Comparison of ENCODE assay signal across 13 cellular contexts in genomic region chr7:50733552-50733951, GRCh38. TPM values are rescaled to one million over a fixed set of nuclear protein-coding genes. Genes with fewer than 3 reads are reported as not detected.
DNase-seq lines count a peak whose midpoint lies in the region; ATAC-seq, FAIRE-seq and TF ChIP-seq lines count a peak whose summit lies in the region.
"Had no signal": no experiment of that assay in that cellular context is flagged by ENCODE, and none has a peak within 500 bp of the region (broad histone marks: within the 10 kb centered on the region; RNA-seq: fewer than 3 reads in every experiment).

No MANE protein-coding gene starts in this region.

- H3K9me3 ChIP-seq in mammary epithelial cell (replicated peaks; ENCODE audit: insufficient read depth, low read length): no peaks in the 10 kb centered on the region
- H3K9me3 ChIP-seq in HepG2 (ENCODE audit: low read length): no peaks in the 10 kb centered on the region
- H3K9me3 ChIP-seq in esophagus muscularis mucosa: no peaks in the 10 kb centered on the region
- H3K9me3 ChIP-seq: adrenal gland had no signal

- POLR2A ChIA-PET in HepG2 (lab: Yijun Ruan, JAX): no interaction called here

- H3K4me2 ChIP-seq in mammary epithelial cell (ENCODE audit: insufficient read depth, low read depth, low read length) (no peak overlapping the region), HepG2 (ENCODE audit: low read depth, low read length) (no peak overlapping the region)

- in situ Hi-C loops in mammary epithelial cell (cut with MboI; ENCODE audit: low sequenced_read_pairs in 2 of 2): no loop called here
- in situ Hi-C loops in HepG2 (cut with HindIII; ENCODE audit: extremely low pct_ligation_motif_present, low pct_unique_long_range_greater_than_20kb): no loop called here

- H3K79me2 ChIP-seq in mammary epithelial cell (ENCODE audit: insufficient read depth, low read length) (no peaks in the 10 kb centered on the region), HepG2 (ENCODE audit: insufficient read depth, low read length) (no peaks in the 10 kb centered on the region)

- TF ChIP-seq CTCF in mammary epithelial cell (conservative IDR thresholded peaks at IDR 0.05 in 1 of 2, IDR thresholded peaks at IDR 0.05 in 1 of 2; ENCODE audit: extremely low read depth in 1 of 2, insufficient read depth in 1 of 2, low read depth in 1 of 2, low read length in 2 of 2) (no peak), HepG2 (CRISPR knock-in tag; IDR thresholded peaks at IDR 0.05) (no peak), esophagus muscularis mucosa (IDR thresholded peaks at IDR 0.05) (no peak)

- CTCF ChIA-PET in mammary epithelial cell (lab: Charles Lee; ENCODE audit: low non-redundant PET): no interaction called here
- CTCF ChIA-PET in HepG2 (lab: Yijun Ruan, JAX; ENCODE audit: low intra/inter-chr PET ratio, low total read pairs): no interaction called here

- dilution Hi-C loops in mammary epithelial cell (cut with HindIII; ENCODE audit: low sequenced_read_pairs): no loop called here

- H3K27me3 ChIP-seq in mammary epithelial cell (ENCODE audit: insufficient read depth, low read length): no peaks in the 10 kb centered on the region
- H3K27me3 ChIP-seq in HepG2 (ENCODE audit: control insufficient read depth in 1 of 2, insufficient read depth in 2 of 2, low read length in 2 of 2): no peaks in the 10 kb centered on the region
- H3K27me3 ChIP-seq in esophagus muscularis mucosa: no peaks in the 10 kb centered on the region
- H3K27me3 ChIP-seq: adrenal gland had no signal

- H4K20me1 ChIP-seq in mammary epithelial cell (ENCODE audit: insufficient read depth, low read length) (no peaks in the 10 kb centered on the region), HepG2 (ENCODE audit: insufficient read depth, low read length) (no peaks in the 10 kb centered on the region)

- H3K4me1 ChIP-seq in mammary epithelial cell (ENCODE audit: insufficient read depth, low read length) (no peaks in the 10 kb centered on the region), HepG2 (ENCODE audit: insufficient read depth, low read length) (peaks cover 32% of the 10 kb centered on the region), esophagus muscularis mucosa (peaks cover 23 to 37% (median 31%) of the 10 kb centered on the region in 4 donors)

- TF ChIP-seq RAD21 in HepG2 (CRISPR knock-in tag; IDR thresholded peaks at IDR 0.05): no peak

- H3K9ac ChIP-seq in mammary epithelial cell (ENCODE audit: insufficient read depth, low read length) (no peak overlapping the region), HepG2 (ENCODE audit: insufficient read depth, low read depth, low read length) (no peak overlapping the region)

- H3K36me3 ChIP-seq in mammary epithelial cell (ENCODE audit: insufficient read depth, low read length) (no peaks in the 10 kb centered on the region), HepG2 (replicated peaks in 1 of 2; ENCODE audit: control insufficient read depth in 1 of 2, insufficient read depth in 2 of 2, low read length in 2 of 2) (no peaks in the 10 kb centered on the region), esophagus muscularis mucosa (peaks cover 0 to 6% (median 0%) of the 10 kb centered on the region in 4 donors)
- H3K36me3 ChIP-seq: adrenal gland had no signal

- no peak for TF ChIP-seq POLR2A in HepG2 (IDR thresholded peaks at IDR 0.05; ENCODE audit: insufficient read depth in 1 of 2, low read depth in 2 of 2, low read length in 2 of 2)
- no peak for TF ChIP-seq POLR2A in esophagus muscularis mucosa (IDR thresholded peaks at IDR 0.05; ENCODE audit: low read depth)

- DNase-seq in HuH-7.5 (ENCODE audit: low spot score): peak; percentile 50
- peak; percentile 40 for DNase-seq in mammary epithelial cell
- peak; percentile 34 for DNase-seq in HepG2 (ENCODE audit: low spot score)
- DNase-seq in ureter (ENCODE audit: low spot score): peak; percentile 44
- DNase-seq in NCI-H510A treated with DMSO at 0.1 percent for 48 hours (lab: John Stamatoyannopoulos, UW): no peak
- DNase-seq in esophagus muscularis mucosa (ENCODE audit: extremely low spot score): no peak
- DNase-seq in activated CD4-positive, alpha-beta T cell treated with anti-CD3 and anti-CD28 coated beads for 4 hours: no peak
- DNase-seq: CD8-positive, alpha-beta memory T cell; left cardiac atrium; NCI-H1048 had no signal

- TF ChIP-seq EP300 in HepG2 (IDR thresholded peaks at IDR 0.05; ENCODE audit: low read depth in 2 of 2, low read length in 2 of 2): no peak
- no peak for TF ChIP-seq EP300 in HepG2 (CRISPR knock-in tag; IDR thresholded peaks at IDR 0.05; ENCODE audit: borderline replicate concordance)
- no peak for TF ChIP-seq EP300 in esophagus muscularis mucosa (IDR thresholded peaks at IDR 0.05)

- WGBS in mammary epithelial cell (ENCODE audit: low coverage, missing lambda C conversion rate): 93% methylated on average over 5 of the region's 5 CpGs
- WGBS in HepG2 (ENCODE audit: low lambda C conversion rate): 50% methylated on average over 1 of the region's 5 CpGs
- 87% methylated on average over 4 of the region's 5 CpGs for WGBS in esophagus muscularis mucosa

- FAIRE-seq in HepG2 (lab: Jason Lieb, UNC): no peak

- BruUV-seq in mammary epithelial cell (replicated peaks; lab: Mats Ljungman, UMichigan) (no TSS peak), HepG2 (replicated peaks; lab: Mats Ljungman, UMichigan) (no TSS peak)

- ATAC-seq in HepG2: peak; percentile 63; the same call in 2 of the 3 replicates
- ATAC-seq: activated CD4-positive, CD25-positive, alpha-beta regulatory T cell treated with anti-CD3 and anti-CD28 coated beads, Interleukin-2, amount 50 U/mL, for 24 hours; left cardiac atrium had no signal

- H3K4me3 ChIP-seq in mammary epithelial cell (replicated peaks in 1 of 3; ENCODE audit: insufficient read depth in 1 of 3, low read depth in 2 of 3, low read length in 3 of 3) (no peak overlapping the region), HepG2 (replicated peaks in 1 of 3; ENCODE audit: insufficient read depth in 1 of 3, low read depth in 2 of 3, low read length in 3 of 3) (no peak overlapping the region), esophagus muscularis mucosa (no peak overlapping the region)
- H3K4me3 ChIP-seq: adrenal gland, skin epidermis had no signal

- no peak overlapping the region for H3K27ac ChIP-seq in mammary epithelial cell (ENCODE audit: insufficient read depth, low read depth, low read length)
- H3K27ac ChIP-seq in HepG2 (ENCODE audit: extremely low read length, insufficient read depth, low read length): no peak overlapping the region
- no peak overlapping the region for H3K27ac ChIP-seq in esophagus muscularis mucosa (replicated peaks in 1 of 4)
- H3K27ac ChIP-seq: adrenal gland, skin epidermis had no signal

- H2AFZ ChIP-seq in mammary epithelial cell (ENCODE audit: low read depth, low read length) (no peak overlapping the region), HepG2 (ENCODE audit: low read length) (no peak overlapping the region)

- intact Hi-C loops in mammary epithelial cell (cut with micrococcal nuclease) (no loop called here), HepG2 (cut with micrococcal nuclease; ENCODE audit: unreplicated experiment) (no loop called here), esophagus muscularis mucosa (cut with DNase I) (no loop called here)

TF ChIP-seq in HepG2, 621 proteins besides CTCF, POLR2A, EP300 and RAD21 (continues in another document):
- TF ChIP-seq BCL6 (CRISPR knock-in tag; IDR thresholded peaks at IDR 0.05): peak; percentile 52; the same call in 1 of the 2 replicates

RNA-seq across cellular contexts. Expression of gene GRB10, which starts 49.1 kb away (rescaled TPM):
- total RNA-seq in mammary epithelial cell: 10 to 100 TPM; 28.4 to 48.7 TPM
- polyA plus RNA-seq in mammary epithelial cell: 3.3 TPM
- 10.9 TPM for polyA minus RNA-seq in mammary epithelial cell
- 6.8 and 8.3 TPM in 2 replicates for total RNA-seq in HepG2 (2016; rRNA removed; fragmentation: Illumina TruSeq; extraction: Trizol)
- 5.3 and 6.7 TPM in 2 replicates for total RNA-seq in HepG2 (2016; cell fraction: cytosol; rRNA removed; fragmentation: Illumina TruSeq; extraction: Trizol; ENCODE audit: low read depth)
- total RNA-seq in HepG2 (2016; cell fraction: insoluble cytoplasmic fraction; rRNA removed; fragmentation: Illumina TruSeq; extraction: Trizol): 6.0 and 6.8 TPM in 2 replicates
- total RNA-seq in HepG2 (2016; cell fraction: membrane; rRNA removed; fragmentation: Illumina TruSeq; extraction: Trizol): 5.8 and 7.2 TPM in 2 replicates
- total RNA-seq in HepG2 (2016; cell fraction: nucleus; rRNA removed; fragmentation: Illumina TruSeq; extraction: Trizol): 9.6 and 9.8 TPM in 2 replicates
- 4.0 and 5.6 TPM in 2 replicates for polyA plus RNA-seq in HepG2 (2011; rRNA removed)
- 3.2 and 4.2 TPM in 2 replicates for polyA plus RNA-seq in HepG2 (2011; cell fraction: cytosol; rRNA removed)
- 10.8 and 14.7 TPM in 2 replicates for polyA plus RNA-seq in HepG2 (2011; cell fraction: nucleus; rRNA removed)
- 5.0 and 10.6 TPM in 2 replicates for polyA plus RNA-seq in HepG2 (2012)
- 2.0 and 2.5 TPM in 2 replicates for polyA plus RNA-seq in HepG2 (2016; cell fraction: cytosol; fragmentation: Illumina TruSeq; extraction: Trizol; ENCODE audit: low read depth)
- polyA plus RNA-seq in HepG2 (2016; cell fraction: insoluble cytoplasmic fraction; fragmentation: Illumina TruSeq; extraction: Trizol; ENCODE audit: low read depth): 5.9 and 7.3 TPM in 2 replicates
- 3.6 and 4.4 TPM in 2 replicates for polyA plus RNA-seq in HepG2 (2016; cell fraction: membrane; fragmentation: Illumina TruSeq; extraction: Trizol; ENCODE audit: low read depth)
- 13.4 and 14.4 TPM in 2 replicates for polyA plus RNA-seq in HepG2 (2016; cell fraction: nucleus; fragmentation: Illumina TruSeq; extraction: Trizol; ENCODE audit: insufficient read depth, low read depth)
- 14.7 and 40.4 TPM in 2 replicates for polyA minus RNA-seq in HepG2 (2011; rRNA and poly(A)+ RNA removed; ENCODE audit: low replicate concordance)
- 7.3 and 9.2 TPM in 2 replicates for polyA minus RNA-seq in HepG2 (2011; cell fraction: cytosol; rRNA and poly(A)+ RNA removed)
- polyA minus RNA-seq in HepG2 (2011; cell fraction: nucleus; rRNA and poly(A)+ RNA removed): 26.9 and 31.1 TPM in 2 replicates
- total RNA-seq in ureter: 106 TPM
- total RNA-seq in esophagus muscularis mucosa: 10 to 100 TPM; 54.0 to 69.1 (median 61.6) TPM

Comparison
In these comparisons a context has a peak if more than half of its experiments do, and no peak if none do; other contexts are left out.
1. DNase-seq: peak in HuH-7.5 (single experiment), mammary epithelial cell (single experiment), HepG2 (single experiment) and ureter (single experiment); none in NCI-H510A treated with DMSO at 0.1 percent for 48 hours (single experiment), esophagus muscularis mucosa (single experiment) and activated CD4-positive, alpha-beta T cell treated with anti-CD3 and anti-CD28 coated beads for 4 hours (0 of 2).